13 cellular contexts compared by ENCODE assay signal in the genomic region with DNA sequence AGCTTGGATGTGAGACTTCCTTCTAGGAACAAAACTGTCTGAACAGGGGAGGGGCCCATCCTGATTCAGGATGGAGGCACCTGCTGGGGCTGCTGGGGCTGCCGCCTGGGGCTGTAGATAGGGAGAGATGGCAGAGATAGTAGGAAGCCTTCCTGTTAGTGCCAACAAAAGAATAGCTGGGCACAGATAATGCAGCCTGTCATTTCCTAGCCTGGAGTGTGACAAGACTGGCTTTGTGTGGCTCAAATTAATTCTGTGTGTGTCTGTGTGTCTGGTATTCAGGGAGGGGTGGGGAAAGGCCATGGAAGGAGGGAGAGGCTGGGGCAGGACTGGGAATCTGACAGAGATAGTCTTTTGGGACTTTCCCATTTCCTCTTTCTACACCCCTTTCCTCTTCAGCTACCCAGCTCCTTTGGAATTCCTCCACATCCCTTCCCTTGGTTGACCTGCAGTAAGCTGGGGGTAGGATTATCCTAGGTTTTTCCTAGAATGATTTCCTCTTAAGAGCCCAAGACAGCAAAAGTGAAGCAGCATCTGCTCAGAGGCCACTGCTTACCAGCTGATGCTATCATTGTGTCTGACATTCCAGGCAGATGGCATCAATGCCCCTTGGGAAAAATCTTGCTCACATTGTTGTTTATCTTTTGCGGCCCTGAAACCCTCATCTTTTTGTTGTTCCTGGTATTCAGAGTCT.
DNase-seq lines count a peak whose midpoint lies in the region; ATAC-seq and TF ChIP-seq lines count a peak whose summit lies in the region.
"Had no signal": no experiment of that assay in that cellular context is flagged by ENCODE, and none has a peak within 500 bp of the region (broad histone marks: within the 10 kb centered on the region; RNA-seq: fewer than 3 reads in every experiment).

No MANE protein-coding gene starts in this region.

- no peak overlapping the region for H3K4me2 ChIP-seq in neural progenitor cell

- DNase-seq in BE2C (peak; percentile 11), NCI-H2171 treated with DMSO at 0.1 percent for 48 hours (lab: John Stamatoyannopoulos, UW) (peak; percentile 58), endothelial cell (ENCODE audit: low spot score) (peak; percentile 50), neural progenitor cell (ENCODE audit: low spot score) (peak; percentile 9), COLO668 (lab: John Stamatoyannopoulos, UW; ENCODE audit: unreplicated experiment) (no peak)
- no peak for DNase-seq in activated CD4-positive, alpha-beta T cell treated with anti-CD3 and anti-CD28 coated beads for 4 hours
- DNase-seq: activated CD4-positive, CD25-positive, alpha-beta regulatory T cell; DMS153; OCI-M1 had no signal

- peaks cover 6% of the 10 kb centered on the region for H3K36me3 Mint-ChIP-seq in endothelial cell (ENCODE audit: low read depth, unreplicated experiment)
- peaks cover 2% of the 10 kb centered on the region for H3K36me3 Mint-ChIP-seq in neural progenitor cell
- H3K36me3 Mint-ChIP-seq: activated naive CD8-positive, alpha-beta T cell had no signal

- no peaks in the 10 kb centered on the region for H3F3A ChIP-seq in neural progenitor cell (ENCODE audit: low read depth)

- H3K4me1 ChIP-seq in BE2C (no peaks in the 10 kb centered on the region), neural progenitor cell (peaks cover 11% of the 10 kb centered on the region)

- H2AFZ ChIP-seq in neural progenitor cell (replicated peaks), result peak overlapping the region; percentile 68

- H3K27ac ChIP-seq in neural progenitor cell, result no peak overlapping the region
- H3K27ac ChIP-seq: esophagus muscularis mucosa had no signal

- H3K4me3 Mint-ChIP-seq in endothelial cell (ENCODE audit: unreplicated experiment), result no peak overlapping the region
- no peak overlapping the region for H3K4me3 Mint-ChIP-seq in neural progenitor cell
- H3K4me3 Mint-ChIP-seq: activated naive CD8-positive, alpha-beta T cell had no signal

- H3K27me3 Mint-ChIP-seq in endothelial cell (ENCODE audit: unreplicated experiment) (peaks cover 8% of the 10 kb centered on the region), neural progenitor cell (ENCODE audit: insufficient read depth, low read depth) (peaks cover 4% of the 10 kb centered on the region)

- no peaks in the 10 kb centered on the region for H3K9me3 Mint-ChIP-seq in endothelial cell (ENCODE audit: unreplicated experiment)
- H3K9me3 Mint-ChIP-seq in neural progenitor cell, result peaks cover 3% of the 10 kb centered on the region

- H4K20me1 ChIP-seq in neural progenitor cell (ENCODE audit: low read depth), result no peaks in the 10 kb centered on the region

- H3K4me3 ChIP-seq in BE2C (ENCODE audit: low read depth, low read length), result no peak overlapping the region
- no peak overlapping the region for H3K4me3 ChIP-seq in neural progenitor cell
- H3K4me3 ChIP-seq: esophagus muscularis mucosa had no signal

- no peak overlapping the region for H3K9ac ChIP-seq in neural progenitor cell

- no peaks in the 10 kb centered on the region for H3K36me3 ChIP-seq in BE2C
- H3K36me3 ChIP-seq in neural progenitor cell, result no peaks in the 10 kb centered on the region
- H3K36me3 ChIP-seq: esophagus muscularis mucosa had no signal

- no peaks in the 10 kb centered on the region for H3K79me2 ChIP-seq in neural progenitor cell (ENCODE audit: low read depth)

- no peak for ATAC-seq in GM21526 (IDR thresholded peaks at IDR 0.05; ENCODE audit: low FRiP score, unreplicated experiment)
- ATAC-seq in HG03108 (IDR thresholded peaks at IDR 0.05; ENCODE audit: unreplicated experiment), result no peak

- H3K27me3 ChIP-seq in BE2C (no peaks in the 10 kb centered on the region), neural progenitor cell (no peaks in the 10 kb centered on the region)
- H3K27me3 ChIP-seq: esophagus muscularis mucosa had no signal

- TF ChIP-seq CTCF in BE2C (IDR thresholded peaks at IDR 0.05; ENCODE audit: low read depth, low read length) (no peak), endothelial cell (IDR thresholded peaks at IDR 0.05; ENCODE audit: unreplicated experiment) (no peak), neural progenitor cell (IDR thresholded peaks at IDR 0.05) (no peak)

- H3K27ac Mint-ChIP-seq in endothelial cell (ENCODE audit: unreplicated experiment), result peak overlapping the region; percentile 93
- H3K27ac Mint-ChIP-seq in neural progenitor cell, result no peak overlapping the region
- H3K27ac Mint-ChIP-seq: activated naive CD8-positive, alpha-beta T cell had no signal

- H3K9me3 ChIP-seq in BE2C (no peaks in the 10 kb centered on the region), neural progenitor cell (ENCODE audit: low read depth) (no peaks in the 10 kb centered on the region)
- H3K9me3 ChIP-seq: esophagus muscularis mucosa had no signal

- peaks cover 33% of the 10 kb centered on the region for H3K4me1 Mint-ChIP-seq in endothelial cell (ENCODE audit: unreplicated experiment)
- peaks cover 19% of the 10 kb centered on the region for H3K4me1 Mint-ChIP-seq in neural progenitor cell

Comparison
In these comparisons a context has a peak if more than half of its experiments do, and no peak if none do; other contexts are left out.
1. DNase-seq: peak in BE2C (single experiment), NCI-H2171 treated with DMSO at 0.1 percent for 48 hours (single experiment), endothelial cell (single experiment) and neural progenitor cell (single experiment); none in activated CD4-positive, alpha-beta T cell treated with anti-CD3 and anti-CD28 coated beads for 4 hours (0 of 2) and COLO668 (single experiment).